2 cellular contexts compared by ENCODE assay signal in genomic region chr7:39577229-39577874, GRCh38.
TF ChIP-seq lines count a peak whose summit lies in the region.

No MANE protein-coding gene starts in this region.

TF ChIP-seq in HepG2, 621 proteins besides CTCF, POLR2A, EP300 and RAD21:
- TF ChIP-seq ZNF839 (CRISPR knock-in tag; IDR thresholded peaks at IDR 0.05; ENCODE audit: borderline replicate concordance) (no peak), ZNF850 (CRISPR knock-in tag; conservative IDR thresholded peaks at IDR 0.05) (peak; percentile 90; the same call in 1 of the 2 replicates), AGO2 (optimal IDR thresholded peaks at IDR 0.05; ENCODE audit: low read depth, low read length) (peak; percentile 60), AFF4 (CRISPR knock-in tag; IDR thresholded peaks at IDR 0.05) (no peak), LCORL (IDR thresholded peaks at IDR 0.05) (no peak), LCORL (CRISPR knock-in tag; IDR thresholded peaks at IDR 0.05) (no peak)

TF ChIP-seq in K562, 482 proteins besides CTCF, POLR2A, EP300 and RAD21:
- TF ChIP-seq NR2C1 (IDR thresholded peaks at IDR 0.05) = no peak
- no peak for TF ChIP-seq NR2C1 (tag; IDR thresholded peaks at IDR 0.05)
- TF ChIP-seq ZNF184 (CRISPR knock-in tag; IDR thresholded peaks at IDR 0.05) = 0 out of 2 replicates have a peak, but pooled peaks have one; percentile 8
